1 cellular context compared by ENCODE assay signal in the genomic region with DNA sequence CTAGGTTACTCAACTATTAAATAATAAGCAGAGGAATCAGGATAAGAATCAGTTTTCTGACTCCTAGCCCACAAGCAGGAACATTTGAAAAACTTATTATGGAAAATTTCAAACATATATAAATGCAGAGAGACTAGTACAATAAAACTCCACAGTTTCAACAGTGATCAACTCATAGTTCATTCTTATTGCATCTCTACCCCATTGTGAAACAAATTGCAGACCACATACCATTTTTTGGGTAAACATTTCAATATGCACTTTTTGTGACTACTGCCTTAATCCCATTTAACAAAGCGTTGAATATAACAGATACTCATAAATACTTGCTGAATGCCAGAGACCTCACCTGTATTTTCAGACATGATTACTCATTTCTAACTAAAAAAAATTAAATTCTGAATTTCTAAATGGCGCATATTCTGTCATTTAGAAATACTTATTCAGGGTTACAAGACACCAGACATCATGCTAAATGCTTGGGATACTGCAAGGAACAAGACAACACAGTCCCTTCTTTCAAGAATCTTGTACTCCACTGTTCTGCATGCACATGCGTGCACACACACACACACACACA.
TF ChIP-seq lines count a peak whose summit lies in the region.

No MANE protein-coding gene starts in this region.

TF ChIP-seq in SK-N-SH, 30 proteins besides CTCF, POLR2A, EP300 and RAD21 (continued from another document):
- TF ChIP-seq MXI1 (IDR thresholded peaks at IDR 0.05; ENCODE audit: low read depth, low read length) (no peak), NFIC (IDR thresholded peaks at IDR 0.05; ENCODE audit: borderline replicate concordance) (no peak)
